Comparison of ENCODE assay signal across 8 cellular contexts in the genomic region with DNA sequence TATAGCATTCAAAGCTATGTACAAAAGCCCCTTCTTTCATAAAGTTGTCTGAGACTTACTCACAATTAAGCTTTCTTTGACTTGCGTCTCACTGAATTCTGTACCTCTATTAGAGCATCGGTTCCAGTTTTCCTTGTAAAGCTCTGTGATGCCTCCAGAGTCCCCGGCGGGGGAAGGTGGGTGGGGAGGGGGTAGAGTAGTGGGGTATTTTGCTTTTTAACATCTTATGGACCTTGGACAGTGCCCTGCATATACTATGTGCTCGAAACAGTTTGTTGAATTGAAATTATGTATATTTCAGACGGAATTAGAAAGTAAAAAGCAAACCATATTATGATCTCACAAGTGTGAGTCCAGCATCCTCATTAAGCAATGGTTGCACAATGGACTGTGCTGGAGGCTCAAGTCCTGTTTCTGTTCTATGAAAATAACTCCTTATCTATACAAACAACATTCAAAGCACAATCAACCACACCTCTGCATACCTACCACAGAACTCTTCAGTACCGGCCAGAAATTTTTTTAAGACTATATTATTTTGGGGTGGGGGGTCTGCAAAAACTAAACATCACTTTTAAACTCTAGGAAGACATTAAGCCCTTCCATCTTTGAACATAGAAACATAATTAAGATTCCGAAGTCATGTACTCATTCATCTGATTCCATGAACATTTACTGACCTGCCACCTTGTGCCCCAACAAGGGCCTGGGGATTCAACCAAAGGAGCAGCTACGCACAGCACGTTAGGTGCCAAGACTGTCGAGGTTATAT. TPM values are rescaled to one million over a fixed set of nuclear protein-coding genes. Genes with fewer than 3 reads are reported as not detected.
DNase-seq lines count a peak whose midpoint lies in the region; ATAC-seq and TF ChIP-seq lines count a peak whose summit lies in the region.

No MANE protein-coding gene starts in this region.

- TF ChIP-seq CTCF in GM23338 (conservative IDR thresholded peaks at IDR 0.05; ENCODE audit: low read depth in 2 of 2) (no peak), Peyer's patch (IDR thresholded peaks at IDR 0.05) (no peak)

- peaks cover 5% of the 10 kb centered on the region; the same call in 2 of the 3 replicates for H3K36me3 Mint-ChIP-seq in GM23338 (ENCODE audit: low read depth)

- H2AFZ ChIP-seq in GM23338: peak overlapping the region; percentile 79; the same call in 1 of the 2 replicates

- H3K4me3 ChIP-seq in GM23338 (peak overlapping the region; percentile 74), Peyer's patch (peak overlapping the region; percentile 80 to 91 (median 82)), skin epidermis (peak overlapping the region; percentile 53 to 91 (median 81))

- H3K27me3 ChIP-seq in GM23338 (ENCODE audit: insufficient read depth): peaks cover 28% of the 10 kb centered on the region
- H3K27me3 ChIP-seq in Peyer's patch: no peaks in the 10 kb centered on the region

- H3K79me2 ChIP-seq in GM23338 (replicated peaks; ENCODE audit: insufficient read depth): peaks cover 19% of the 10 kb centered on the region

- DNase-seq in GM23338 (ENCODE audit: low spot score) (no peak), Peyer's patch (no peak), Right ventricle myocardium superior (no peak), anterior cingulate cortex (lab: John Stamatoyannopoulos, UW) (no peak), DMS 273 treated with DMSO at 0.1 percent for 48 hours (lab: John Stamatoyannopoulos, UW) (no peak)
- no peak for DNase-seq in stimulated activated CD4-positive, alpha-beta T cell treated with anti-CD3 and anti-CD28 coated beads, Interleukin-4, amount 100 ng/mL, for 4 hours

- no peaks in the 10 kb centered on the region for H3K9me3 Mint-ChIP-seq in GM23338

- H3K4me3 Mint-ChIP-seq in GM23338: no peak overlapping the region

- H3K9me3 ChIP-seq in Peyer's patch: no peaks in the 10 kb centered on the region

- H3F3A ChIP-seq in GM23338 (replicated peaks; ENCODE audit: low read depth): peaks cover 5% of the 10 kb centered on the region; the same call in 1 of the 2 replicates

- no peaks in the 10 kb centered on the region for H3K27me3 Mint-ChIP-seq in GM23338 (ENCODE audit: insufficient read depth, low read depth, poor library complexity)

- H3K9me2 ChIP-seq in GM23338 (ENCODE audit: insufficient read depth): no peaks in the 10 kb centered on the region; the same call in 1 of the 2 replicates

- no peaks in the 10 kb centered on the region; the same call in none of the 2 replicates for H4K20me1 ChIP-seq in GM23338 (replicated peaks; ENCODE audit: insufficient read depth)

- no peaks in the 10 kb centered on the region for H3K4me1 Mint-ChIP-seq in GM23338

- H3K4me1 ChIP-seq in GM23338 (ENCODE audit: insufficient read depth) (peaks cover 16% of the 10 kb centered on the region), Peyer's patch (peaks cover 0 to 25% (median 8%) of the 10 kb centered on the region in 4 donors)

- H3K27ac Mint-ChIP-seq in GM23338: no peak overlapping the region

- H3K36me3 ChIP-seq in GM23338 (ENCODE audit: insufficient read depth) (0 out of 2 replicates have a peak, but pooled peaks cover 8% of the 10 kb centered on the region), Peyer's patch (peaks cover 0 to 11% (median 0%) of the 10 kb centered on the region in 3 donors)

- intact Hi-C loops in Right ventricle myocardium superior (cut with DNase I): no loop called here

- ATAC-seq in GM23338 (peak; percentile 8), Right ventricle myocardium superior (ENCODE audit: poor library complexity) (peak; percentile 18), GM21825 (IDR thresholded peaks at IDR 0.05; ENCODE audit: unreplicated experiment) (no peak)

- H3K4me2 ChIP-seq in GM23338: peak overlapping the region; percentile 85

- TF ChIP-seq POLR2A in Peyer's patch (IDR thresholded peaks at IDR 0.05): no peak

- H3K27ac ChIP-seq in GM23338 (ENCODE audit: low read depth) (no peak overlapping the region), Peyer's patch (peak overlapping the region; percentile 87 to 97 (median 94)), skin epidermis (peak overlapping the region; percentile 68 to 99 (median 92))

TF ChIP-seq in GM23338, 12 proteins besides CTCF, POLR2A, EP300 and RAD21:
- no peak for TF ChIP-seq EZH2 (IDR thresholded peaks at IDR 0.05; ENCODE audit: low read depth, unreplicated experiment)
- TF ChIP-seq JUNB (IDR thresholded peaks at IDR 0.05; ENCODE audit: unreplicated experiment): no peak
- TF ChIP-seq ZNF114 (CRISPR knock-in tag; IDR thresholded peaks at IDR 0.05): no peak
- no peak for TF ChIP-seq POLR2AphosphoS5 (IDR thresholded peaks at IDR 0.05; ENCODE audit: low read depth)
- TF ChIP-seq CREB1 (CRISPR knock-in tag; IDR thresholded peaks at IDR 0.05; ENCODE audit: low read depth): no peak
- TF ChIP-seq, protein P1, sequence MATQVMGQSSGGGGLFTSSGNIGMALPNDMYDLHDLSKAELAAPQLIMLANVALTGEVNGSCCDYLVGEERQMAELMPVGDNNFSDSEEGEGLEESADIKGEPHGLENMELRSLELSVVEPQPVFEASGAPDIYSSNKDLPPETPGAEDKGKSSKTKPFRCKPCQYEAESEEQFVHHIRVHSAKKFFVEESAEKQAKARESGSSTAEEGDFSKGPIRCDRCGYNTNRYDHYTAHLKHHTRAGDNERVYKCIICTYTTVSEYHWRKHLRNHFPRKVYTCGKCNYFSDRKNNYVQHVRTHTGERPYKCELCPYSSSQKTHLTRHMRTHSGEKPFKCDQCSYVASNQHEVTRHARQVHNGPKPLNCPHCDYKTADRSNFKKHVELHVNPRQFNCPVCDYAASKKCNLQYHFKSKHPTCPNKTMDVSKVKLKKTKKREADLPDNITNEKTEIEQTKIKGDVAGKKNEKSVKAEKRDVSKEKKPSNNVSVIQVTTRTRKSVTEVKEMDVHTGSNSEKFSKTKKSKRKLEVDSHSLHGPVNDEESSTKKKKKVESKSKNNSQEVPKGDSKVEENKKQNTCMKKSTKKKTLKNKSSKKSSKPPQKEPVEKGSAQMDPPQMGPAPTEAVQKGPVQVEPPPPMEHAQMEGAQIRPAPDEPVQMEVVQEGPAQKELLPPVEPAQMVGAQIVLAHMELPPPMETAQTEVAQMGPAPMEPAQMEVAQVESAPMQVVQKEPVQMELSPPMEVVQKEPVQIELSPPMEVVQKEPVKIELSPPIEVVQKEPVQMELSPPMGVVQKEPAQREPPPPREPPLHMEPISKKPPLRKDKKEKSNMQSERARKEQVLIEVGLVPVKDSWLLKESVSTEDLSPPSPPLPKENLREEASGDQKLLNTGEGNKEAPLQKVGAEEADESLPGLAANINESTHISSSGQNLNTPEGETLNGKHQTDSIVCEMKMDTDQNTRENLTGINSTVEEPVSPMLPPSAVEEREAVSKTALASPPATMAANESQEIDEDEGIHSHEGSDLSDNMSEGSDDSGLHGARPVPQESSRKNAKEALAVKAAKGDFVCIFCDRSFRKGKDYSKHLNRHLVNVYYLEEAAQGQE (IDR thresholded peaks at IDR 0.05; ENCODE audit: unreplicated experiment): no peak
TF ChIP-seq in GM23338: peak in this region for 0.

RNA-seq across cellular contexts. Expression of a gene that starts 0.9 kb away (rescaled TPM):
- total RNA-seq in GM23338 (2014; rRNA removed; shearing (Covaris generic)): 43.2 and 47.4 TPM in 2 replicates
- polyA plus RNA-seq in GM23338 (2016; fragmentation: Nextera tagmentation; extraction: Ambion mirVana): 15.1 and 16.3 TPM in 2 replicates
- total RNA-seq in Peyer's patch: 100 to 1,000 TPM in 1 of 4 donors, 10 to 100 TPM in 3; 46.5 to 108 (median 67.2) TPM
- 31.5 TPM for total RNA-seq in Right ventricle myocardium superior
